Comparison of ENCODE assay signal across 8 cellular contexts in genomic region chr15:74196175-74196574, GRCh38. TPM values are rescaled to one million over a fixed set of nuclear protein-coding genes. Genes with fewer than 3 reads are reported as not detected.
DNase-seq lines count a peak whose midpoint lies in the region; TF ChIP-seq lines count a peak whose summit lies in the region.

No MANE protein-coding gene starts in this region.

- TF ChIP-seq CTCF in Peyer's patch (IDR thresholded peaks at IDR 0.05) (no peak), fibroblast of pulmonary artery (IDR thresholded peaks at IDR 0.05; ENCODE audit: low read length, missing control alignments) (no peak), endothelial cell (IDR thresholded peaks at IDR 0.05; ENCODE audit: unreplicated experiment) (no peak), nephron progenitor cell (IDR thresholded peaks at IDR 0.05) (no peak)

- H3K27me3 Mint-ChIP-seq in endothelial cell (ENCODE audit: unreplicated experiment) (peaks cover 8% of the 10 kb centered on the region), nephron progenitor cell (ENCODE audit: low read depth, poor library complexity) (peaks cover 3% of the 10 kb centered on the region)

- H3K4me3 ChIP-seq in Peyer's patch (no peak overlapping the region), fibroblast of pulmonary artery (replicated peaks; ENCODE audit: low read depth, low read length) (no peak overlapping the region)

- H3K36me3 ChIP-seq in Peyer's patch: no peaks in the 10 kb centered on the region

- H3K4me3 Mint-ChIP-seq in endothelial cell (ENCODE audit: unreplicated experiment) (no peak overlapping the region), nephron progenitor cell (no peak overlapping the region)

- H3K27me3 ChIP-seq in Peyer's patch: no peaks in the 10 kb centered on the region

- no peaks in the 10 kb centered on the region for H3K9me3 Mint-ChIP-seq in endothelial cell (ENCODE audit: unreplicated experiment)
- no peaks in the 10 kb centered on the region for H3K9me3 Mint-ChIP-seq in nephron progenitor cell

- H3K27ac Mint-ChIP-seq in endothelial cell (ENCODE audit: unreplicated experiment) (no peak overlapping the region), nephron progenitor cell (no peak overlapping the region)

- H3K4me1 ChIP-seq in Peyer's patch: peaks cover 0 to 4% (median 0%) of the 10 kb centered on the region in 4 donors

- peaks cover 5% of the 10 kb centered on the region for H3K36me3 Mint-ChIP-seq in endothelial cell (ENCODE audit: low read depth, unreplicated experiment)
- peaks cover 17% of the 10 kb centered on the region for H3K36me3 Mint-ChIP-seq in nephron progenitor cell (ENCODE audit: low read depth)

- no peaks in the 10 kb centered on the region for H3K9me3 ChIP-seq in Peyer's patch

- peak; percentile 88 for DNase-seq in GM04503 (ENCODE audit: low read depth)
- peak; percentile 25 to 85 (median 84) for DNase-seq in Peyer's patch
- peak; percentile 94 for DNase-seq in fibroblast of pulmonary artery (ENCODE audit: low read depth)
- DNase-seq in putamen (ENCODE audit: low spot score): peak; percentile 20
- no peak for DNase-seq in endothelial cell (ENCODE audit: low spot score)
- DNase-seq in T-helper 9 cell: no peak
- no peak for DNase-seq in mesenteric fat pad (ENCODE audit: low spot score)
- DNase-seq in nephron progenitor cell: no peak

- H3K27ac ChIP-seq in Peyer's patch: no peak overlapping the region

- TF ChIP-seq POLR2A in Peyer's patch (IDR thresholded peaks at IDR 0.05): no peak

- H3K4me1 Mint-ChIP-seq in endothelial cell (ENCODE audit: unreplicated experiment) (no peaks in the 10 kb centered on the region), nephron progenitor cell (peaks cover 47% of the 10 kb centered on the region)

RNA-seq across cellular contexts. Expression of gene STRA6, which starts 6.4 kb away (rescaled TPM):
- under 1 TPM in 1 of 4 donors, not detected in 3; 0.83 TPM for total RNA-seq in Peyer's patch
- 9.2 TPM for total RNA-seq in endothelial cell (ENCODE audit: unreplicated experiment)
- not detected for total RNA-seq in mesenteric fat pad

RNA-seq across cellular contexts. Expression of gene ISLR, which starts 22.7 kb away (rescaled TPM):
- total RNA-seq in Peyer's patch (10 to 100 TPM in 3 of 4 donors, 1 to 10 TPM in 1; 6.3 to 22.8 (median 17.5) TPM), endothelial cell (ENCODE audit: unreplicated experiment) (0.51 TPM), mesenteric fat pad (35.5 TPM)

RNA-seq across cellular contexts. Expression of gene CCDC33, which starts 40.0 kb away (rescaled TPM):
- total RNA-seq in Peyer's patch: under 1 TPM in 1 of 4 donors, not detected in 3; 0.40 TPM
- total RNA-seq in endothelial cell (ENCODE audit: unreplicated experiment): 0.51 TPM
- not detected for total RNA-seq in mesenteric fat pad

Comparison
In these comparisons a context has a peak if more than half of its experiments do, and no peak if none do; other contexts are left out.
1. DNase-seq: peak in GM04503 (single experiment), Peyer's patch (3 of 3), fibroblast of pulmonary artery (single experiment) and putamen (single experiment); none in endothelial cell (single experiment), T-helper 9 cell (single experiment), mesenteric fat pad (single experiment) and nephron progenitor cell (single experiment).